8 cellular contexts compared by ENCODE assay signal in the genomic region with DNA sequence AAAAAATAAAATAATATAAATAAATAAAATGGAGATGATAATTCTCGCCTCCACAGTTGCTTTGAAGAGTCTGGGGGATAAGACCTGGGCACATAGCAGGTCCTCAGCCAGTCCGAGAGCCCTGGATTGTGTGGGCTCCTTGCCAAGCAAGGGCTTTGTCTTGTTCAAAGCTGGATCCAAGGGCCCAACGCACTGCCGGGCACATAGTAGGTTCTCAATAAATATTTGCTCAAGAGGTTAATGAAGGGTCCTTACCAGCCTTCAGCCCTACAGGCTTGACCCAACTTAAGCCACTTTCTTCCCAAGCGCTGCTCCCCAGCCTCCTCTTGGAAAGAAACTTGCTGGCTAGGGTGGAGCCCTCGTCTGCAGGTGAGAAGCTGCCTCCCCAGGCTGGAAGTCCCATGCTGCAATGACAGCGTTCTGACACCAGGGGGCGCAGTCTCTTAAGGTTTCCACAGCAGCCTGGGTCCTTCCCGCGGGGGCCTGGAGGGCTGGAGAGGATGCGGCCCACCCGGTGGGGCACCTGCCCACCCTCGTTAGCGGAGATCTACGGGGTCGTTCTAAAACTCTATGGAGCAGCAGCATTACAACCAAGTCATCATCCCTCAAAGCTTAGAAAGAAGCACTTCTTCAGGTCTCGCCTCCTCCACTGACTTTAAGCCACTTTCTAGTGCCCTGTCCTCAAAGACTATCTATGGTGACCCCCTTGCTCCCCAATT.
DNase-seq lines count a peak whose midpoint lies in the region; ATAC-seq, FAIRE-seq and TF ChIP-seq lines count a peak whose summit lies in the region.

No MANE protein-coding gene starts in this region.

- H3K9ac ChIP-seq in kidney (ENCODE audit: low read length in 2 of 2), result no peak overlapping the region

- FAIRE-seq in kidney (lab: Jason Lieb, UNC), result no peak

- no peak for ATAC-seq in HG03571 (IDR thresholded peaks at IDR 0.05; ENCODE audit: unreplicated experiment)

- TF ChIP-seq CTCF in GM13977 (IDR thresholded peaks at IDR 0.05; ENCODE audit: extremely low read depth, insufficient read depth, missing control alignments) (peak; percentile 98), WI38 (IDR thresholded peaks at IDR 0.05; ENCODE audit: low read depth, low read length) (peak; percentile 92), kidney (IDR thresholded peaks at IDR 0.05; ENCODE audit: borderline replicate concordance, extremely low read depth, insufficient read depth) (peak; percentile 97)

- in situ Hi-C loops in GM13977 (cut with MboI; ENCODE audit: low pct_unique_long_range_greater_than_20kb, low sequenced_read_pairs, unreplicated experiment) (no loop called here), T47D (cut with HindIII; ENCODE audit: low pct_unique_long_range_greater_than_20kb, low sequenced_read_pairs) (no loop called here)

- H3K4me3 ChIP-seq in WI38 (ENCODE audit: low read depth, low read length) (no peak overlapping the region), kidney (ENCODE audit: low read length in 2 of 2) (no peak overlapping the region)

- H3K27ac ChIP-seq in kidney (ENCODE audit: low read depth in 2 of 2, low read length in 2 of 2), result no peak overlapping the region

- H3K4me1 ChIP-seq in kidney (ENCODE audit: control insufficient read depth in 1 of 2, insufficient read depth in 1 of 2, low read depth in 1 of 2, low read length in 2 of 2), result no peaks in the 10 kb centered on the region

- peaks cover 0 to 4% of the 10 kb centered on the region in 2 donors for H3K9me3 ChIP-seq in kidney (ENCODE audit: control insufficient read depth in 1 of 2, low read length in 2 of 2)

- intact Hi-C loops in kidney (cut with DNase I), result no loop called here

- H3K36me3 ChIP-seq in kidney (ENCODE audit: control insufficient read depth in 1 of 2, insufficient read depth in 2 of 2, low read length in 2 of 2), result no peaks in the 10 kb centered on the region

- DNase-seq in A172 (ENCODE audit: low spot score), result peak; percentile 77
- peak; percentile 86 for DNase-seq in GM13977 (ENCODE audit: low spot score)
- peak; percentile 21 for DNase-seq in NCI-H2107 treated with DMSO at 0.1 percent for 48 hours (lab: John Stamatoyannopoulos, UW; ENCODE audit: unreplicated experiment)
- DNase-seq in T47D (ENCODE audit: low read depth in 1 of 2, low spot score in 1 of 2), result peak; percentile 77 to 87
- DNase-seq in kidney, result peak; percentile 85
- DNase-seq in stimulated activated CD4-positive, alpha-beta T cell treated with anti-CD3 and anti-CD28 coated beads, Interleukin-2, amount 100 ng/mL, for 4 hours (ENCODE audit: low read depth), result peak; percentile 57

Comparison
In these comparisons a context has a peak if more than half of its experiments do, and no peak if none do; other contexts are left out.
1. DNase-seq: peak in every context shown above with its lines; median percentile 86 in GM13977; 85 in kidney; 82 in T47D; 77 in A172; 57 in stimulated activated CD4-positive, alpha-beta T cell treated with anti-CD3 and anti-CD28 coated beads, Interleukin-2, amount 100 ng/mL, for 4 hours; 21 in NCI-H2107 treated with DMSO at 0.1 percent for 48 hours.